In the genomic region with DNA sequence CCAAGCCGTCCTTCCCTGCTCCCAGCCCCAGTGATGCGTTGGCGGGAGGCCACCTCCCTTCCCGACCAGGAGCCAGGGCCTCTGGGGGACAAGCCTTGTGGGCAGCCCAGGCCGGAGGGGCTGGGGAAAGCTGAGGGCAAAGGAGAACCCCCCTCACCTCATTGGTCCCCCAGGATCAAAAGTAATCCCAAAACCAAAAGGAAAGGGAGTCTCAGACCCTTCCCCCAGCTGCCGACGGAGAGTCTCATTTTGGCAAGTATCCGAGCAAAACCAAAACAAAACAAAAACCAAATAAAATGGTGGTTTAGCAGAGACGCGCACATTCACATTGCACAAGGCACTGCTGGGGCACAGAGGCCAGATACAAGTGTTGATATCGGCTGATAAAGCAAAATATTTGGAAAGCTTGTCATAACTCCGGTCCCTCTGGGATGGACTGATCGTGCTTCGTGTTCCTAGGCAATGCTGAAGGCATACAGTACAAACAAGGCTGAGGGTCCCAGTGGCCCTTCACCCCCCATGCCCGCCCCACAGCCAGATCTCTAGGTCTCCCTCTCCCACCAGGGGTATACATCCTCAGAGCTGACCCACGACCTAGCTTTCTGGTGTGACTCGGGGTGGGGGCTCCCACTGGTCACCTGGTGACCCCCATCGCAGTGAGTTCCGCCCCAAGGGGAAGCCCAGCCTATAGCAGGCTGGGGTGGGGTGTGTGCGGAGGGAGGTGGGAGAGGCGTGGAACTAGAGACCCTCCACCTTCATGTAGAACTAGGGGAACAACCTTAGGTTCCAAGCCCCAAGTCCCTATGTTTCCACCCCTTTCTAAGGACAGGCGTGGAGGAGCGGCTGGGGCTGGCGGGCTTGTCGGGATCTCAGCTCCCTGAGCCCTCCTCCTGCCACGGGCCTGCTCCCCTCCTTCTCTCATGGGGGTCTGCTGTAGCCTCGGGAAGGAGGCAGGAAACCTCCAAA, we compare ENCODE assay signal across 1 cellular context.
TF ChIP-seq lines count a peak whose summit lies in the region.

No MANE protein-coding gene starts in this region.

TF ChIP-seq in liver, 16 proteins besides CTCF, POLR2A, EP300 and RAD21 (continued from another document):
- TF ChIP-seq, protein P1, sequence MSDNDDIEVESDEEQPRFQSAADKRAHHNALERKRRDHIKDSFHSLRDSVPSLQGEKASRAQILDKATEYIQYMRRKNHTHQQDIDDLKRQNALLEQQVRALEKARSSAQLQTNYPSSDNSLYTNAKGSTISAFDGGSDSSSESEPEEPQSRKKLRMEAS (IDR thresholded peaks at IDR 0.05) = no peak
- TF ChIP-seq RXRA (IDR thresholded peaks at IDR 0.05) (peak in 1 of 2 donors; percentile 34), YY1 (IDR thresholded peaks at IDR 0.05) (peak; percentile 93), JUND (IDR thresholded peaks at IDR 0.05) (no peak), GABPA (IDR thresholded peaks at IDR 0.05 in 1 of 2, conservative IDR thresholded peaks at IDR 0.05 in 1 of 2) (no peak), HNF4A (conservative IDR thresholded peaks at IDR 0.05) (peak in 1 of 2 donors; percentile 16)
